ENCODE assay signal across 1 cellular context in the genomic region with DNA sequence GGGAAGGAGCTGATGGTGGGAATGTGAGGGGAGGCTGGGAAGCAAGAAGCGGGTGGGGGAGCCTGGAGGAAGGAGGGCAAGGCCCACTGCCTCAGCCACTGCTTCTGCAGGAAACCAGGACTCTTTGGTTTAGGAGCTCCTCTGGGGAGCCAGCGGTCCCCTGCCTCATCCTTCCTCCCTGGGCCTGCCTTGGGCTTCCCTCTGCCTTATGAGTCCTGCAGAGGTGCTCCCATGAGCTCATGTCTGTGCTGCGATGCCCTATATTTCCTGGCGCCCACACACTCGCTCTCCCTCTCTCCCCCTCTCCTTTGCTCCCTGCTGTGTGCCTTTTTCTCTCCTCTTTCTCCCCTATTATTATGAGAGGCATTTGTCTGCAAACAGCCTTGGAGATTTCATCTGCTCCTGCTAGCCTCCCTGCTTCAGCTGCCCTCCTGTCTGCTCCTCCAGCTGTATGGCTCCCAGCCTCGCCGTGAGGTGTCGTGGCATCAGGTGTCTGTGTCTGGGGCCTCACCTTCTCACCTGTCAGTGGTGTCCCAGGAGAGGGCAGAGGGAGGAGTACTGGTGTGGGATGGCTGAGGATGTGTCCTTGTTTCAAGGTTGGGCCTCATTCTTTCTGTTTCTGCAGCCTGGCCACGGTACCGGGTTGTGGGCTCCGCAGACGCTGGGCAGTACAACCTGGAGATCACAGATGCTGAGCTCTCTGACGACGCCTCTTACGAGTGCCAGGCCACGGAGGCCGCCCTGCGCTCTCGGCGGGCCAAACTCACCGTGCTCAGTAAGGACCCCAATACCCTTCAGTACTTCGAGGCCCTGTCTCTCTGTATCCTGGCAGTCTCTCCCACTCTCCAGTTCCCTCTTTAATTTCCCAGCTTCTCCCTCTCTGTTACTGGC.
TF ChIP-seq lines count a peak whose summit lies in the region.

No MANE protein-coding gene starts in this region.

TF ChIP-seq in GM23338, 12 proteins besides CTCF, POLR2A, EP300 and RAD21:
- TF ChIP-seq, protein P1, sequence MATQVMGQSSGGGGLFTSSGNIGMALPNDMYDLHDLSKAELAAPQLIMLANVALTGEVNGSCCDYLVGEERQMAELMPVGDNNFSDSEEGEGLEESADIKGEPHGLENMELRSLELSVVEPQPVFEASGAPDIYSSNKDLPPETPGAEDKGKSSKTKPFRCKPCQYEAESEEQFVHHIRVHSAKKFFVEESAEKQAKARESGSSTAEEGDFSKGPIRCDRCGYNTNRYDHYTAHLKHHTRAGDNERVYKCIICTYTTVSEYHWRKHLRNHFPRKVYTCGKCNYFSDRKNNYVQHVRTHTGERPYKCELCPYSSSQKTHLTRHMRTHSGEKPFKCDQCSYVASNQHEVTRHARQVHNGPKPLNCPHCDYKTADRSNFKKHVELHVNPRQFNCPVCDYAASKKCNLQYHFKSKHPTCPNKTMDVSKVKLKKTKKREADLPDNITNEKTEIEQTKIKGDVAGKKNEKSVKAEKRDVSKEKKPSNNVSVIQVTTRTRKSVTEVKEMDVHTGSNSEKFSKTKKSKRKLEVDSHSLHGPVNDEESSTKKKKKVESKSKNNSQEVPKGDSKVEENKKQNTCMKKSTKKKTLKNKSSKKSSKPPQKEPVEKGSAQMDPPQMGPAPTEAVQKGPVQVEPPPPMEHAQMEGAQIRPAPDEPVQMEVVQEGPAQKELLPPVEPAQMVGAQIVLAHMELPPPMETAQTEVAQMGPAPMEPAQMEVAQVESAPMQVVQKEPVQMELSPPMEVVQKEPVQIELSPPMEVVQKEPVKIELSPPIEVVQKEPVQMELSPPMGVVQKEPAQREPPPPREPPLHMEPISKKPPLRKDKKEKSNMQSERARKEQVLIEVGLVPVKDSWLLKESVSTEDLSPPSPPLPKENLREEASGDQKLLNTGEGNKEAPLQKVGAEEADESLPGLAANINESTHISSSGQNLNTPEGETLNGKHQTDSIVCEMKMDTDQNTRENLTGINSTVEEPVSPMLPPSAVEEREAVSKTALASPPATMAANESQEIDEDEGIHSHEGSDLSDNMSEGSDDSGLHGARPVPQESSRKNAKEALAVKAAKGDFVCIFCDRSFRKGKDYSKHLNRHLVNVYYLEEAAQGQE (IDR thresholded peaks at IDR 0.05; ENCODE audit: unreplicated experiment), result no peak
- TF ChIP-seq POLR2AphosphoS5 (IDR thresholded peaks at IDR 0.05; ENCODE audit: low read depth) (no peak), NANOG (IDR thresholded peaks at IDR 0.05; ENCODE audit: borderline replicate concordance) (no peak), CREB1 (CRISPR knock-in tag; IDR thresholded peaks at IDR 0.05; ENCODE audit: low read depth) (no peak)
- TF ChIP-seq, protein P2, sequence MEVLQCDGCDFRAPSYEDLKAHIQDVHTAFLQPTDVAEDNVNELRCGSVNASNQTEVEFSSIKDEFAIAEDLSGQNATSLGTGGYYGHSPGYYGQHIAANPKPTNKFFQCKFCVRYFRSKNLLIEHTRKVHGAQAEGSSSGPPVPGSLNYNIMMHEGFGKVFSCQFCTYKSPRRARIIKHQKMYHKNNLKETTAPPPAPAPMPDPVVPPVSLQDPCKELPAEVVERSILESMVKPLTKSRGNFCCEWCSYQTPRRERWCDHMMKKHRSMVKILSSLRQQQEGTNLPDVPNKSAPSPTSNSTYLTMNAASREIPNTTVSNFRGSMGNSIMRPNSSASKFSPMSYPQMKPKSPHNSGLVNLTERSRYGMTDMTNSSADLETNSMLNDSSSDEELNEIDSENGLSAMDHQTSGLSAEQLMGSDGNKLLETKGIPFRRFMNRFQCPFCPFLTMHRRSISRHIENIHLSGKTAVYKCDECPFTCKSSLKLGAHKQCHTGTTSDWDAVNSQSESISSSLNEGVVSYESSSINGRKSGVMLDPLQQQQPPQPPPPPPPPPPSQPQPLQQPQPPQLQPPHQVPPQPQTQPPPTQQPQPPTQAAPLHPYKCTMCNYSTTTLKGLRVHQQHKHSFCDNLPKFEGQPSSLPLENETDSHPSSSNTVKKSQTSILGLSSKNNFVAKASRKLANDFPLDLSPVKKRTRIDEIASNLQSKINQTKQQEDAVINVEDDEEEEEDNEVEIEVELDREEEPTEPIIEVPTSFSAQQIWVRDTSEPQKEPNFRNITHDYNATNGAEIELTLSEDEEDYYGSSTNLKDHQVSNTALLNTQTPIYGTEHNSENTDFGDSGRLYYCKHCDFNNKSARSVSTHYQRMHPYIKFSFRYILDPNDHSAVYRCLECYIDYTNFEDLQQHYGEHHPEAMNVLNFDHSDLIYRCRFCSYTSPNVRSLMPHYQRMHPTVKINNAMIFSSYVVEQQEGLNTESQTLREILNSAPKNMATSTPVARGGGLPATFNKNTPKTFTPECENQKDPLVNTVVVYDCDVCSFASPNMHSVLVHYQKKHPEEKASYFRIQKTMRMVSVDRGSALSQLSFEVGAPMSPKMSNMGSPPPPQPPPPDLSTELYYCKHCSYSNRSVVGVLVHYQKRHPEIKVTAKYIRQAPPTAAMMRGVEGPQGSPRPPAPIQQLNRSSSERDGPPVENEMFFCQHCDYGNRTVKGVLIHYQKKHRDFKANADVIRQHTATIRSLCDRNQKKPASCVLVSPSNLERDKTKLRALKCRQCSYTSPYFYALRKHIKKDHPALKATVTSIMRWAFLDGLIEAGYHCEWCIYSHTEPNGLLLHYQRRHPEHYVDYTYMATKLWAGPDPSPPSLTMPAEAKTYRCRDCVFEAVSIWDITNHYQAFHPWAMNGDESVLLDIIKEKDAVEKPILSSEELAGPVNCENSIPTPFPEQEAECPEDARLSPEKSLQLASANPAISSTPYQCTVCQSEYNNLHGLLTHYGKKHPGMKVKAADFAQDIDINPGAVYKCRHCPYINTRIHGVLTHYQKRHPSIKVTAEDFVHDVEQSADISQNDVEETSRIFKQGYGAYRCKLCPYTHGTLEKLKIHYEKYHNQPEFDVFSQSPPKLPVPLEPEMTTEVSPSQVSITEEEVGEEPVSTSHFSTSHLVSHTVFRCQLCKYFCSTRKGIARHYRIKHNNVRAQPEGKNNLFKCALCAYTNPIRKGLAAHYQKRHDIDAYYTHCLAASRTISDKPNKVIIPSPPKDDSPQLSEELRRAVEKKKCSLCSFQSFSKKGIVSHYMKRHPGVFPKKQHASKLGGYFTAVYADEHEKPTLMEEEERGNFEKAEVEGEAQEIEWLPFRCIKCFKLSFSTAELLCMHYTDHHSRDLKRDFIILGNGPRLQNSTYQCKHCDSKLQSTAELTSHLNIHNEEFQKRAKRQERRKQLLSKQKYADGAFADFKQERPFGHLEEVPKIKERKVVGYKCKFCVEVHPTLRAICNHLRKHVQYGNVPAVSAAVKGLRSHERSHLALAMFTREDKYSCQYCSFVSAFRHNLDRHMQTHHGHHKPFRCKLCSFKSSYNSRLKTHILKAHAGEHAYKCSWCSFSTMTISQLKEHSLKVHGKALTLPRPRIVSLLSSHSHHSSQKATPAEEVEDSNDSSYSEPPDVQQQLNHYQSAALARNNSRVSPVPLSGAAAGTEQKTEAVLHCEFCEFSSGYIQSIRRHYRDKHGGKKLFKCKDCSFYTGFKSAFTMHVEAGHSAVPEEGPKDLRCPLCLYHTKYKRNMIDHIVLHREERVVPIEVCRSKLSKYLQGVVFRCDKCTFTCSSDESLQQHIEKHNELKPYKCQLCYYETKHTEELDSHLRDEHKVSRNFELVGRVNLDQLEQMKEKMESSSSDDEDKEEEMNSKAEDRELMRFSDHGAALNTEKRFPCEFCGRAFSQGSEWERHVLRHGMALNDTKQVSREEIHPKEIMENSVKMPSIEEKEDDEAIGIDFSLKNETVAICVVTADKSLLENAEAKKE (CRISPR knock-in tag; IDR thresholded peaks at IDR 0.05), result no peak
TF ChIP-seq in GM23338: peak in this region for 0.
